ENCODE assay signal across 19 cellular contexts in genomic region chr10:76420725-76421124, GRCh38.
DNase-seq lines count a peak whose midpoint lies in the region; ATAC-seq, FAIRE-seq and TF ChIP-seq lines count a peak whose summit lies in the region.
"Had no signal": no experiment of that assay in that cellular context is flagged by ENCODE, and none has a peak within 500 bp of the region (broad histone marks: within the 10 kb centered on the region; RNA-seq: fewer than 3 reads in every experiment).

No MANE protein-coding gene starts in this region.

- CTCF ChIA-PET in HepG2 (lab: Yijun Ruan, JAX; ENCODE audit: low intra/inter-chr PET ratio, low total read pairs): no interaction called here

- DNase-seq in HepG2 (ENCODE audit: low spot score) (no peak), right lobe of liver (no peak), small intestine (peak; percentile 36)
- DNase-seq: CD8-positive, alpha-beta T cell; COR-L47; DMS 273 treated with DMSO at 0.1 percent for 48 hours; DMS79; GDM1; KBM-7 had no signal

- H3K4me1 ChIP-seq in liver (ENCODE audit: control insufficient read depth in 4 of 4, insufficient read depth in 4 of 4, low read length in 3 of 4): peaks cover 0 to 4% (median 0%) of the 10 kb centered on the region in 4 donors
- no peaks in the 10 kb centered on the region for H3K4me1 ChIP-seq in HepG2 (ENCODE audit: insufficient read depth, low read length)
- H3K4me1 ChIP-seq in right lobe of liver: peaks cover 0 to 13% (median 0%) of the 10 kb centered on the region in 4 donors
- no peaks in the 10 kb centered on the region for H3K4me1 ChIP-seq in small intestine (ENCODE audit: control insufficient read depth in 2 of 2, insufficient read depth in 1 of 2, low read depth in 1 of 2, low read length in 1 of 2)
- H3K4me1 ChIP-seq: HAP-1 had no signal

- H3K9me3 ChIP-seq in liver (ENCODE audit: control insufficient read depth in 4 of 4, low read length in 3 of 4) (no peaks in the 10 kb centered on the region), HepG2 (ENCODE audit: low read length) (no peaks in the 10 kb centered on the region), right lobe of liver (no peaks in the 10 kb centered on the region), small intestine (ENCODE audit: control insufficient read depth, low read depth) (no peaks in the 10 kb centered on the region)
- H3K9me3 ChIP-seq: BLaER1 treated with 17β-estradiol and CSF1 and Interleukin-3, amounts not matched to agents 10 nM and 100 nM; HAP-1 had no signal

- BruUV-seq in HepG2 (replicated peaks; lab: Mats Ljungman, UMichigan): no TSS peak

- in situ Hi-C loops in HepG2 (cut with HindIII; ENCODE audit: extremely low pct_ligation_motif_present, low pct_unique_long_range_greater_than_20kb): no loop called here

- H3K27ac ChIP-seq in liver (ENCODE audit: low read depth in 1 of 2, low read length in 2 of 2) (no peak overlapping the region), HepG2 (ENCODE audit: extremely low read length, insufficient read depth, low read length) (no peak overlapping the region), right lobe of liver (no peak overlapping the region), small intestine (ENCODE audit: low read depth in 1 of 2, low read length in 1 of 2) (no peak overlapping the region)
- H3K27ac ChIP-seq: BLaER1 treated with 17β-estradiol and CSF1 and Interleukin-3, amounts not matched to agents 10 nM and 100 nM; HL-60 had no signal

- H3K79me2 ChIP-seq in HepG2 (ENCODE audit: insufficient read depth, low read length): no peaks in the 10 kb centered on the region

- intact Hi-C loops in HepG2 (cut with micrococcal nuclease; ENCODE audit: unreplicated experiment) (no loop called here), right lobe of liver (cut with DNase I) (no loop called here)

- no peak overlapping the region for H2AFZ ChIP-seq in HepG2 (ENCODE audit: low read length)

- TF ChIP-seq RAD21 in liver (IDR thresholded peaks at IDR 0.05): peak in 1 of 2 donors; percentile 15
- TF ChIP-seq RAD21 in HepG2 (CRISPR knock-in tag; IDR thresholded peaks at IDR 0.05): no peak

- H3K36me3 ChIP-seq in liver (ENCODE audit: control insufficient read depth in 4 of 4, insufficient read depth in 3 of 4, low read depth in 1 of 4, low read length in 3 of 4) (no peaks in the 10 kb centered on the region), HepG2 (replicated peaks in 1 of 2; ENCODE audit: control insufficient read depth in 1 of 2, insufficient read depth in 2 of 2, low read length in 2 of 2) (no peaks in the 10 kb centered on the region), right lobe of liver (no peaks in the 10 kb centered on the region), small intestine (ENCODE audit: control insufficient read depth in 2 of 2, insufficient read depth in 2 of 2, low read length in 2 of 2) (no peaks in the 10 kb centered on the region)
- H3K36me3 ChIP-seq: BLaER1 treated with 17β-estradiol and CSF1 and Interleukin-3, amounts not matched to agents 10 nM and 100 nM; HAP-1 had no signal

- 36% methylated on average over 4 of the region's 4 CpGs for WGBS in liver
- WGBS in HepG2 (ENCODE audit: low lambda C conversion rate): 75% methylated on average over 4 of the region's 4 CpGs
- 21% methylated on average over 4 of the region's 4 CpGs for WGBS in right lobe of liver (ENCODE audit: insufficient coverage, low coverage, low lambda C conversion rate, missing lambda C conversion rate)
- 12 to 72% (median 33%) methylated on average over 4 of the region's 4 CpGs for WGBS in small intestine, 3 donors

- TF ChIP-seq EP300 in HepG2 (IDR thresholded peaks at IDR 0.05; ENCODE audit: low read depth in 2 of 2, low read length in 2 of 2) (no peak), HepG2 (CRISPR knock-in tag; IDR thresholded peaks at IDR 0.05; ENCODE audit: borderline replicate concordance) (no peak)

- no peak overlapping the region for H3K4me2 ChIP-seq in HepG2 (ENCODE audit: low read depth, low read length)
- H3K4me2 ChIP-seq: BLaER1 treated with 17β-estradiol and CSF1 and Interleukin-3, amounts not matched to agents 10 nM and 100 nM had no signal

- POLR2A ChIA-PET in HepG2 (lab: Yijun Ruan, JAX): no interaction called here

- TF ChIP-seq POLR2A in HepG2 (IDR thresholded peaks at IDR 0.05; ENCODE audit: insufficient read depth in 1 of 2, low read depth in 2 of 2, low read length in 2 of 2): no peak
- no peak for TF ChIP-seq POLR2A in right lobe of liver (IDR thresholded peaks at IDR 0.05)

- ATAC-seq in HepG2: no peak
- peak; percentile 27 to 80 (median 54) for ATAC-seq in right lobe of liver
- no peak for ATAC-seq in GM21423 (IDR thresholded peaks at IDR 0.05; ENCODE audit: unreplicated experiment)
- ATAC-seq in HG03025 (IDR thresholded peaks at IDR 0.05; ENCODE audit: low FRiP score, unreplicated experiment): no peak
- no peak for ATAC-seq in HG02571 (IDR thresholded peaks at IDR 0.05; ENCODE audit: unreplicated experiment)
- ATAC-seq: CD8-positive, alpha-beta T cell had no signal

- H3K27me3 ChIP-seq in liver (ENCODE audit: control insufficient read depth in 4 of 4, insufficient read depth in 4 of 4, low read length in 3 of 4) (no peaks in the 10 kb centered on the region), HepG2 (ENCODE audit: control insufficient read depth in 1 of 2, insufficient read depth in 2 of 2, low read length in 2 of 2) (no peaks in the 10 kb centered on the region), right lobe of liver (no peaks in the 10 kb centered on the region), small intestine (ENCODE audit: control insufficient read depth in 2 of 2, insufficient read depth in 2 of 2, low read length in 2 of 2) (no peaks in the 10 kb centered on the region)
- H3K27me3 ChIP-seq: BLaER1 treated with 17β-estradiol and CSF1 and Interleukin-3, amounts not matched to agents 10 nM and 100 nM had no signal

- H3K4me3 ChIP-seq in liver (ENCODE audit: low read depth in 1 of 3, low read length in 3 of 3) (no peak overlapping the region), HepG2 (replicated peaks in 1 of 3; ENCODE audit: insufficient read depth in 1 of 3, low read depth in 2 of 3, low read length in 3 of 3) (no peak overlapping the region), right lobe of liver (no peak overlapping the region), small intestine (ENCODE audit: low read depth in 1 of 2, low read length in 2 of 2) (no peak overlapping the region)
- H3K4me3 ChIP-seq: BLaER1 treated with 17β-estradiol and CSF1 and Interleukin-3, amounts not matched to agents 10 nM and 100 nM; HAP-1 had no signal

- H3K9ac ChIP-seq in liver (ENCODE audit: low read depth in 1 of 2, low read length in 2 of 2) (no peak overlapping the region), HepG2 (ENCODE audit: insufficient read depth, low read depth, low read length) (no peak overlapping the region)
- H3K9ac ChIP-seq: BLaER1 treated with 17β-estradiol and CSF1 and Interleukin-3, amounts not matched to agents 10 nM and 100 nM had no signal

- no peaks in the 10 kb centered on the region for H4K20me1 ChIP-seq in HepG2 (ENCODE audit: insufficient read depth, low read length)
- H4K20me1 ChIP-seq: BLaER1 treated with 17β-estradiol and CSF1 and Interleukin-3, amounts not matched to agents 10 nM and 100 nM had no signal

- no peak for TF ChIP-seq CTCF in liver (IDR thresholded peaks at IDR 0.05; ENCODE audit: low read depth, low read length, missing input control)
- TF ChIP-seq CTCF in HepG2 (CRISPR knock-in tag; IDR thresholded peaks at IDR 0.05): no peak
- no peak for TF ChIP-seq CTCF in right lobe of liver (IDR thresholded peaks at IDR 0.05)

- FAIRE-seq in HepG2 (lab: Jason Lieb, UNC): no peak
- FAIRE-seq in islet of Langerhans (lab: Jason Lieb, UNC): peak; percentile 99
- no peak for FAIRE-seq in small intestine (lab: Jason Lieb, UNC)
- FAIRE-seq: H1, HTR-8/SVneo had no signal

TF ChIP-seq in liver, 16 proteins besides CTCF, POLR2A, EP300 and RAD21 (continues in another document):
- no peak for TF ChIP-seq HNF4G (IDR thresholded peaks at IDR 0.05)

TF ChIP-seq in HepG2, 621 proteins besides CTCF, POLR2A, EP300 and RAD21:
- TF ChIP-seq ZNF770 (CRISPR knock-in tag; IDR thresholded peaks at IDR 0.05): no peak
- TF ChIP-seq ZNF546 (CRISPR knock-in tag; conservative IDR thresholded peaks at IDR 0.05): no peak
- no peak for TF ChIP-seq ZNF749 (CRISPR knock-in tag; IDR thresholded peaks at IDR 0.05; ENCODE audit: borderline replicate concordance)
- no peak for TF ChIP-seq NFKBIZ (CRISPR knock-in tag; IDR thresholded peaks at IDR 0.05)
- TF ChIP-seq MED1 (CRISPR knock-in tag; IDR thresholded peaks at IDR 0.05): no peak
TF ChIP-seq in HepG2: peak in this region for 0.

Comparison
In these comparisons a context has a peak if more than half of its experiments do, and no peak if none do; other contexts are left out.
1. ATAC-seq: peak in right lobe of liver (4 of 4); none in HepG2 (single experiment), GM21423 (single experiment), HG03025 (single experiment) and HG02571 (single experiment).